ENCODE assay signal across 8 cellular contexts in the genomic region with DNA sequence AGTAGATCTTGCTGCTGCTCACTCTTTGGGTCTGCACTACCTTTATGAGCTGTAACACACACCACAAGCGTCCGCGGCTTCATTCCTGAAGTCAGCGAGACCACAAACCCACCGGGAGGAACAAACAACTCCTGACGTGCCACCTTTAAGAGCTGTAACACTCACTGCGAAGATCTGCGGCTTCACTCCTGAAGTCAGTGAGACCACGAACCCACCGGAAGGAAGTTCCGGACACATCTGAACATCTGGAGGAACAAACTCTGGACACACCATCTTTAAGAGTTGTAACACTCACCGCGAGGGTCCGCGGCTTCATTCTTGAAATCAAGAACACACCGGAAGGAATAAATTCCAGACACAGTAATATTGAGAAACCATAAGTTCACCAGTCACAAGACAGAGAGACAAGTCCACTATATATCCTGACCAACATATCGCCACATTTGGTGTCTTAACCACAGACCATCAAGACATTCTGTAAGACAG. TPM values are rescaled to one million over a fixed set of nuclear protein-coding genes. Genes with fewer than 3 reads are reported as not detected.
DNase-seq lines count a peak whose midpoint lies in the region; ATAC-seq, FAIRE-seq and TF ChIP-seq lines count a peak whose summit lies in the region.
"Not testable (repeated sequence)": the region's sequence is repeated elsewhere in the genome, so short reads cannot be mapped to it uniquely, and the experiment has no call there.

No MANE protein-coding gene starts in this region.

- H4K91ac ChIP-seq in H9 (ENCODE audit: insufficient read length, low read depth, low read length): not testable (repeated sequence)

- H3K4me2 ChIP-seq in H9 (ENCODE audit: insufficient read depth, insufficient read length, low read length): not testable (repeated sequence)

- not testable (repeated sequence) for H3K27ac ChIP-seq in H9 (ENCODE audit: insufficient read length, low read depth, low read length)

- not testable (repeated sequence) for H3K79me1 ChIP-seq in H9 (ENCODE audit: insufficient read depth, low read depth, low read length, poor library complexity, severe bottlenecking)

- H3K23ac ChIP-seq in H9 (ENCODE audit: insufficient read length, low read depth, low read length): not testable (repeated sequence)

- ATAC-seq in HG03565 (IDR thresholded peaks at IDR 0.05; ENCODE audit: unreplicated experiment): peak; percentile 72

- H3K4me3 Mint-ChIP-seq in H9: not testable (repeated sequence)
- H3K4me3 Mint-ChIP-seq in activated T-cell treated with anti-CD3 and anti-CD28 coated beads, Interleukin-2, amount 50 U/mL, for 24 hours: peak overlapping the region; percentile 70

- H3K4me1 Mint-ChIP-seq in H9: peaks cover 20 to 30% of the 10 kb centered on the region in 2 experiments
- H3K4me1 Mint-ChIP-seq in activated T-cell treated with anti-CD3 and anti-CD28 coated beads, Interleukin-2, amount 50 U/mL, for 24 hours (ENCODE audit: low read depth): peaks cover 71% of the 10 kb centered on the region

- H2BK15ac ChIP-seq in H9 (ENCODE audit: low read depth, low read length): not testable (repeated sequence)

- H3K9ac ChIP-seq in H9 (ENCODE audit: extremely low read depth, insufficient read length, low read length): not testable (repeated sequence)

- H2BK5ac ChIP-seq in H9 (ENCODE audit: insufficient read length, low read length): not testable (repeated sequence)

- WGBS in H9 (ENCODE audit: extremely low coverage, insufficient read length, low lambda C conversion rate): no CpG with 5 or more reads among the region's 17 CpGs

- not testable (repeated sequence) for H3T11ph ChIP-seq in H9 (ENCODE audit: low read length)

- H3K27me3 Mint-ChIP-seq in H9 (ENCODE audit: low read depth); activated T-cell treated with anti-CD3 and anti-CD28 coated beads, Interleukin-2, amount 50 U/mL, for 24 hours: not testable (repeated sequence)

- not testable (repeated sequence) for H3K4me1 ChIP-seq in H9 (ENCODE audit: insufficient read depth, low read length)

- not testable (repeated sequence) for H4K20me1 ChIP-seq in H9 (ENCODE audit: control insufficient read depth, insufficient read depth, insufficient read length)

- TF ChIP-seq POLR2A in GM12891 (IDR thresholded peaks at IDR 0.05; ENCODE audit: low read depth, low read length): not testable (repeated sequence)

- not testable (repeated sequence) for H3K9me3 Mint-ChIP-seq in H9; activated T-cell treated with anti-CD3 and anti-CD28 coated beads, Interleukin-2, amount 50 U/mL, for 24 hours

- H3K14ac ChIP-seq in H9 (ENCODE audit: insufficient read depth, low read length): not testable (repeated sequence)

- peak overlapping the region in 2 of 3 experiments; percentile 74 to 89; a peak in 3 of 7 replicates for H3K27ac Mint-ChIP-seq in H9
- peak overlapping the region; percentile 81 for H3K27ac Mint-ChIP-seq in activated T-cell treated with anti-CD3 and anti-CD28 coated beads, Interleukin-2, amount 50 U/mL, for 24 hours

- not testable (repeated sequence) for H3K27me3 ChIP-seq in H9 (ENCODE audit: insufficient read depth, low read length)

- not testable (repeated sequence) for H3K56ac ChIP-seq in H9 (ENCODE audit: insufficient read length, low read depth, low read length)

- DNase-seq in GM12891 (ENCODE audit: insufficient read length, low spot score); H9: not testable (repeated sequence)
- DNase-seq in activated CD4-positive, CD25-positive, alpha-beta regulatory T cell treated with anti-CD3 and anti-CD28 coated beads, Interleukin-2, amount 50 U/mL, for 16 hours (ENCODE audit: low read depth, low spot score): peak; percentile 18
- DNase-seq in activated T-cell treated with anti-CD3 and anti-CD28 coated beads, Interleukin-2, amount 50 U/mL, for 24 hours: peak; percentile 75
- DNase-seq in effector CD8-positive, alpha-beta T cell (lab: John Stamatoyannopoulos, UW): peak; percentile 36
- DNase-seq in stimulated activated CD4-positive, alpha-beta T cell treated with anti-CD3 and anti-CD28 coated beads, Interleukin-1b, Interleukin-23, amount 100 ng/mL, for 48 hours: peak; percentile 86
- DNase-seq in stimulated activated naive CD4-positive, alpha-beta T cell treated with Interleukin-2 at 50 U/mL for 16 hours (lab: John Stamatoyannopoulos, UW): peak; percentile 56

- not testable (repeated sequence) for H3K18ac ChIP-seq in H9 (ENCODE audit: insufficient read length, low read depth, low read length)

- not testable (repeated sequence) for H4K5ac ChIP-seq in H9 (ENCODE audit: insufficient read length, low read depth, low read length)

- not testable (repeated sequence) for H4K8ac ChIP-seq in H9 (replicated peaks; ENCODE audit: insufficient read length, low read depth, low read length)

- not testable (repeated sequence) for H2BK120ac ChIP-seq in H9 (ENCODE audit: low read depth, low read length, poor library complexity, severe bottlenecking)

- not testable (repeated sequence) for H2AFZ ChIP-seq in H9 (ENCODE audit: low read length)

- not testable (repeated sequence) for H2BK20ac ChIP-seq in H9 (ENCODE audit: low read depth, low read length, poor library complexity, severe bottlenecking)

- peaks cover 15 to 32% (median 27%) of the 10 kb centered on the region in 3 experiments for H3K36me3 Mint-ChIP-seq in H9 (ENCODE audit: insufficient read depth in 1 of 3, low read depth in 3 of 3)
- peaks cover 21% of the 10 kb centered on the region for H3K36me3 Mint-ChIP-seq in activated T-cell treated with anti-CD3 and anti-CD28 coated beads, Interleukin-2, amount 50 U/mL, for 24 hours (ENCODE audit: low read depth)

- H2BK12ac ChIP-seq in H9 (ENCODE audit: insufficient read length, low read depth, low read length): not testable (repeated sequence)

- not testable (repeated sequence) for H3K9me3 ChIP-seq in H9 (ENCODE audit: control insufficient read depth, low read depth, low read length)

- not testable (repeated sequence) for H3K23me2 ChIP-seq in H9 (ENCODE audit: insufficient read length, low read depth, low read length, poor library complexity, severe bottlenecking)

- not testable (repeated sequence) for TF ChIP-seq CTCF in H9 (conservative IDR thresholded peaks at IDR 0.05)

- not testable (repeated sequence) for H2AK5ac ChIP-seq in H9 (ENCODE audit: insufficient read length, low read length)

- H3K79me2 ChIP-seq in H9 (ENCODE audit: insufficient read depth, low read length): peaks cover 12% of the 10 kb centered on the region; the same call in 1 of the 2 replicates

- not testable (repeated sequence) for H3K4ac ChIP-seq in H9 (ENCODE audit: low read depth, low read length)

- peak; percentile 72 for FAIRE-seq in GM12891 (lab: Jason Lieb, UNC)

TF ChIP-seq in GM12891, 5 proteins besides CTCF, POLR2A, EP300 and RAD21:
- 0 out of 2 replicates have a peak, but pooled peaks have one; percentile 8 for TF ChIP-seq SPI1 (IDR thresholded peaks at IDR 0.05; ENCODE audit: low read depth, low read length)

RNA-seq across cellular contexts. Expression of a gene that starts 58.4 kb away (rescaled TPM):
- polyA plus RNA-seq in GM12891 (2012; ENCODE audit: low read depth, missing spikeins): 9.6 TPM
- 58.8 and 60.2 TPM in 2 replicates for total RNA-seq in H9 (2021)
